In the genomic region with DNA sequence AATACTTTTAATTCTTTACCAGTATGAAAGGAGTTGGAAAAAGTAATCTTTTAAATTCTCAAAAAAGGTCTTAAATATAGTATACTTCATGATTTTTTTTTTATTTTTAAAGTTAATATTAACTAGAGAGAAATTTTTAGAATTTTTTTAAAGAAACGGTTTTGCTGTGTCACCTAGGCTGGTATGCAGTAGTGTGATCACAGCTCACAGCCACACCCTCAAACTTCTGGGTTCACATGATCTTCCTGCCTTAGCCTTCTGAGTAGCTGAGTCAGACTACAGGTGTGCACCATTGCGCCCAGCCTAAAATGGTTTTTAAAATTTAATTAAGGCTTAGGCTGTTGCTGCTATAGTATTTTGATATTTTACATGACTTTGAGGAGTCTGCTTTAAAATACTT, we compare ENCODE assay signal across 19 cellular contexts. TPM values are rescaled to one million over a fixed set of nuclear protein-coding genes. Genes with fewer than 3 reads are reported as not detected.
DNase-seq lines count a peak whose midpoint lies in the region; ATAC-seq, FAIRE-seq and TF ChIP-seq lines count a peak whose summit lies in the region.
"Had no signal": no experiment of that assay in that cellular context is flagged by ENCODE, and none has a peak within 500 bp of the region (broad histone marks: within the 10 kb centered on the region; RNA-seq: fewer than 3 reads in every experiment).

No MANE protein-coding gene starts in this region.

- in situ Hi-C loops in GM23248 (cut with MboI) = no loop called here

- peak; percentile 13 for DNase-seq in GM23248
- peak; percentile 82 for DNase-seq in PC-3
- DNase-seq in foreskin keratinocyte = peak; percentile 49 to 85
- no peak for DNase-seq in pancreas
- no peak for DNase-seq in central memory CD4-positive, alpha-beta T cell
- DNase-seq in NCI-H524 (lab: John Stamatoyannopoulos, UW) = no peak
- no peak for DNase-seq in germinal center (ENCODE audit: low spot score)
- DNase-seq: activated CD8-positive, alpha-beta memory T cell treated with anti-CD3 and anti-CD28 coated beads for 24 hours; activated naive CD4-positive, alpha-beta T cell; DMS53; effector CD8-positive, alpha-beta T cell; islet precursor cell; naive thymus-derived CD8-positive, alpha-beta T cell; SIG-M5 had no signal

- H3K4me1 ChIP-seq in GM23248 (ENCODE audit: insufficient read depth) (no peaks in the 10 kb centered on the region), PC-3 (ENCODE audit: insufficient read depth, low read length) (peaks cover 28% of the 10 kb centered on the region), foreskin keratinocyte (peaks cover 6% of the 10 kb centered on the region), pancreas (no peaks in the 10 kb centered on the region)
- H3K4me1 ChIP-seq: BLaER1, prostate gland, suprapubic skin had no signal

- H3K79me2 ChIP-seq in GM23248 (ENCODE audit: insufficient read depth) = no peaks in the 10 kb centered on the region
- no peaks in the 10 kb centered on the region for H3K79me2 ChIP-seq in PC-3 (ENCODE audit: low read length)

- no peak overlapping the region for H3K4me3 ChIP-seq in GM23248
- no peak overlapping the region for H3K4me3 ChIP-seq in PC-3 (ENCODE audit: low read length)
- H3K4me3 ChIP-seq in pancreas = no peak overlapping the region
- H3K4me3 ChIP-seq: BLaER1, gastroesophageal sphincter, prostate gland, suprapubic skin had no signal

- H4K20me1 ChIP-seq in GM23248 (ENCODE audit: insufficient read depth) = no peaks in the 10 kb centered on the region
- no peaks in the 10 kb centered on the region for H4K20me1 ChIP-seq in PC-3 (ENCODE audit: low read length)
- H4K20me1 ChIP-seq: BLaER1 had no signal

- CTCF ChIA-PET in PC-3 (lab: Charles Lee) = interaction anchor here (1.5 kb wide), 1 partner anchor 64 kb away, joined by 4 read pairs; a partner anchor contains a TSS

- 62 to 70% methylated on average over 2 of the region's 2 CpGs for WGBS in GM23248 (ENCODE audit: low coverage in 1 of 2, low lambda C conversion rate in 2 of 2, missing lambda C conversion rate in 2 of 2), 2 experiments
- WGBS in pancreas, 2 donors = 63 to 66% methylated on average over 2 of the region's 2 CpGs

- FAIRE-seq in pancreas (lab: Jason Lieb, UNC) = peak; percentile 26

- H3K27me3 ChIP-seq in GM23248 (replicated peaks; ENCODE audit: insufficient read depth) = no peaks in the 10 kb centered on the region
- H3K27me3 ChIP-seq in PC-3 (ENCODE audit: low read length) = no peaks in the 10 kb centered on the region
- no peaks in the 10 kb centered on the region for H3K27me3 ChIP-seq in foreskin keratinocyte
- H3K27me3 ChIP-seq in pancreas = no peaks in the 10 kb centered on the region
- H3K27me3 ChIP-seq: BLaER1, gastroesophageal sphincter, suprapubic skin had no signal

- no peak overlapping the region for H3K4me2 ChIP-seq in GM23248 (ENCODE audit: unreplicated experiment)
- 0 out of 2 replicates have a peak overlapping the region, but pooled peaks have one; percentile 32 for H3K4me2 ChIP-seq in PC-3 (ENCODE audit: low read length)
- H3K4me2 ChIP-seq: BLaER1 had no signal

- H3K9me2 ChIP-seq in GM23248 (ENCODE audit: insufficient read depth) (no peaks in the 10 kb centered on the region), PC-3 (replicated peaks; ENCODE audit: low read length) (no peaks in the 10 kb centered on the region)

- H3K9ac ChIP-seq in GM23248 (no peak overlapping the region), PC-3 (ENCODE audit: low read length) (peak overlapping the region; percentile 19; the same call in 1 of the 2 replicates)
- H3K9ac ChIP-seq: BLaER1 had no signal

- H2AFZ ChIP-seq in GM23248 (no peak overlapping the region), PC-3 (ENCODE audit: low read length) (no peak overlapping the region)

- POLR2A ChIA-PET in PC-3 (lab: Charles Lee; ENCODE audit: unreplicated experiment) = no interaction called here

- intact Hi-C loops in PC-3 (cut with micrococcal nuclease) = no loop called here
- intact Hi-C loops in pancreas (cut with DNase I) = no loop called here

- TF ChIP-seq CTCF in PC-3 (conservative IDR thresholded peaks at IDR 0.05; ENCODE audit: low read depth, low read length) = no peak
- no peak for TF ChIP-seq CTCF in foreskin keratinocyte (conservative IDR thresholded peaks at IDR 0.05)
- TF ChIP-seq CTCF in pancreas (IDR thresholded peaks at IDR 0.05) = no peak

- ATAC-seq in PC-3 (peak; percentile 100), foreskin keratinocyte (peak; percentile 100), pancreas (peak in 1 of 4 donors; percentile 69), HG03095 (IDR thresholded peaks at IDR 0.05; ENCODE audit: unreplicated experiment) (no peak)
- ATAC-seq: gastroesophageal sphincter; naive thymus-derived CD8-positive, alpha-beta T cell had no signal

- no TSS peak for BruUV-seq in PC-3 (replicated peaks; lab: Mats Ljungman, UMichigan)

- H3K9me3 ChIP-seq in GM23248 (ENCODE audit: low read depth) (no peaks in the 10 kb centered on the region), PC-3 (ENCODE audit: low read length) (no peaks in the 10 kb centered on the region), pancreas (no peaks in the 10 kb centered on the region)
- H3K9me3 ChIP-seq: BLaER1, prostate gland, suprapubic skin had no signal

- H3K36me3 ChIP-seq in GM23248 (ENCODE audit: low read depth) (no peaks in the 10 kb centered on the region), PC-3 (ENCODE audit: low read depth, low read length) (no peaks in the 10 kb centered on the region), pancreas (no peaks in the 10 kb centered on the region)
- H3K36me3 ChIP-seq: BLaER1, prostate gland, suprapubic skin had no signal

- H3F3A ChIP-seq in GM23248 (ENCODE audit: insufficient read depth) = no peaks in the 10 kb centered on the region
- no peaks in the 10 kb centered on the region for H3F3A ChIP-seq in PC-3 (ENCODE audit: low read length, unreplicated experiment)

- no peak overlapping the region for H3K27ac ChIP-seq in GM23248
- H3K27ac ChIP-seq in PC-3 (ENCODE audit: low read length) = peak overlapping the region; percentile 49
- peak overlapping the region; percentile 65 for H3K27ac ChIP-seq in foreskin keratinocyte
- no peak overlapping the region for H3K27ac ChIP-seq in pancreas
- H3K27ac ChIP-seq: BLaER1, gastroesophageal sphincter, prostate gland, suprapubic skin had no signal

RNA-seq across cellular contexts. Expression of a gene that starts 52.4 kb away (rescaled TPM):
- total RNA-seq in GM23248 (2014; rRNA removed; shearing (Covaris generic)) = not detected in 2 replicates
- polyA plus RNA-seq in GM23248 (2016; fragmentation: Nextera tagmentation; extraction: Ambion mirVana) (0.08 TPM in 1 of 2 replicates, not detected in the other), foreskin keratinocyte (0.01 and 0.16 TPM in 2 replicates), pancreas (1 to 10 TPM; 2.1 to 4.5 TPM)
- total RNA-seq in PC-3 (2014; rRNA removed) (8.3 and 8.6 TPM in 2 replicates), foreskin keratinocyte (0.10 and 0.11 TPM in 2 replicates), pancreas (10 to 100 TPM; 12.3 to 19.5 (median 14.2) TPM)
- polyA plus RNA-seq: naive thymus-derived CD8-positive, alpha-beta T cell had no signal

Comparison
In these comparisons a context has a peak if more than half of its experiments do, and no peak if none do; other contexts are left out.
1. DNase-seq: peak in GM23248 (single experiment), PC-3 (single experiment) and foreskin keratinocyte (2 of 2); none in pancreas (0 of 6), central memory CD4-positive, alpha-beta T cell (single experiment), NCI-H524 (0 of 2) and germinal center (single experiment).
2. H3K27ac ChIP-seq: peak in PC-3 (single experiment) and foreskin keratinocyte (single experiment); none in GM23248 (single experiment) and pancreas (0 of 4).